In the genomic region with DNA sequence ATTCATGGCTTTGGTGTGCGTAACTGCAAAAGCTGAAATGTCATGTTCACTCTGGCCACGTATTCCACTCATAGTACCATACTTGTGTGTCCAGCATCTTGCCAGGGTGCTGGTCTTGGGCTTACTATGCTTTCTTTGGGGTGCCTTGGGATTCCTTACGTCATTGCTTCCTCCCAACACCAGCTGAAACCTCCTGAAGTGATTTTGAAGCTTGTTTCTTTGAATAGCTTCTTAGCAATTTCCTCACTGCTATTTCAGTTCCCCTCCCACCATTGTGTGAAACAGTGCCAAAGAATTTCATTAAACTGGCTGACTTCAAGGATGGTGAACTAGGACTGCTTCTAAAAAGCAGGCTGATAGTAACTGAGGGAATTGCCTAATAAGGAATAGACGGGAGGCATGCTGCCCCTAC, we compare ENCODE assay signal across 10 cellular contexts. TPM values are rescaled to one million over a fixed set of nuclear protein-coding genes. Genes with fewer than 3 reads are reported as not detected.
DNase-seq lines count a peak whose midpoint lies in the region; ATAC-seq and TF ChIP-seq lines count a peak whose summit lies in the region.
"Had no signal": no experiment of that assay in that cellular context is flagged by ENCODE, and none has a peak within 500 bp of the region (broad histone marks: within the 10 kb centered on the region; RNA-seq: fewer than 3 reads in every experiment).

No MANE protein-coding gene starts in this region.

- CTCF ChIA-PET in Calu3 (lab: Charles Lee): no interaction called here

- H3K27me3 Mint-ChIP-seq in stimulated activated naive CD8-positive, alpha-beta T cell treated with anti-CD3 and anti-CD28 coated beads, Interleukin-15, Interleukin-2, amounts not matched to agents 100 ng/mL and 50 ng/mL, for 24 hours: peaks cover 7% of the 10 kb centered on the region
- H3K27me3 Mint-ChIP-seq in naive B cell: no peaks in the 10 kb centered on the region
- no peaks in the 10 kb centered on the region for H3K27me3 Mint-ChIP-seq in Calu3 (ENCODE audit: unreplicated experiment)

- WGBS in esophagus squamous epithelium, 2 donors: 46 to 50% methylated on average over 4 of the region's 4 CpGs

- no peaks in the 10 kb centered on the region for H3K27me3 ChIP-seq in esophagus squamous epithelium

- H3K4me3 Mint-ChIP-seq in stimulated activated naive CD8-positive, alpha-beta T cell treated with anti-CD3 and anti-CD28 coated beads, Interleukin-15, Interleukin-2, amounts not matched to agents 100 ng/mL and 50 ng/mL, for 24 hours: no peak overlapping the region
- peak overlapping the region in 5 of 8 donors; percentile 30 to 71 (median 60) for H3K4me3 Mint-ChIP-seq in naive B cell
- H3K4me3 Mint-ChIP-seq in Calu3 (ENCODE audit: low read depth, unreplicated experiment): no peak overlapping the region

- BruUV-seq in Calu3 (replicated peaks; lab: Mats Ljungman, UMichigan): no TSS peak

- no peaks in the 10 kb centered on the region for H3K36me3 Mint-ChIP-seq in stimulated activated naive CD8-positive, alpha-beta T cell treated with anti-CD3 and anti-CD28 coated beads, Interleukin-15, Interleukin-2, amounts not matched to agents 100 ng/mL and 50 ng/mL, for 24 hours (ENCODE audit: low read depth)
- H3K36me3 Mint-ChIP-seq in naive B cell (peaks cover 0 to 7% of the 10 kb centered on the region in 2 donors), Calu3 (ENCODE audit: insufficient read depth, unreplicated experiment) (peaks cover 5% of the 10 kb centered on the region)

- no peak for TF ChIP-seq POLR2A in esophagus squamous epithelium (IDR thresholded peaks at IDR 0.05)

- DNase-seq in stimulated activated naive CD8-positive, alpha-beta T cell treated with anti-CD3 and anti-CD28 coated beads, Interleukin-15, Interleukin-2, amounts not matched to agents 100 U/mL and 50 U/mL, for 24 hours: no peak
- no peak for DNase-seq in esophagus squamous epithelium (lab: John Stamatoyannopoulos, UW)
- no peak for DNase-seq in naive B cell
- no peak for DNase-seq in Calu3
- DNase-seq in NCI-H1417 treated with DMSO at 0.1 percent for 48 hours (lab: John Stamatoyannopoulos, UW): no peak
- DNase-seq: activated naive CD4-positive, alpha-beta T cell; COR-L47 had no signal

- H3K27ac ChIP-seq in esophagus squamous epithelium: peak overlapping the region; percentile 31 to 88 (median 72)

- no peak for ATAC-seq in stimulated activated naive CD8-positive, alpha-beta T cell treated with anti-CD3 and anti-CD28 coated beads, Interleukin-15, Interleukin-2, amounts not matched to agents 100 U/mL and 50 U/mL, for 24 hours
- peak; percentile 40 to 47 for ATAC-seq in naive B cell (ENCODE audit: low read depth in 2 of 2)
- no peak for ATAC-seq in GM19324 (IDR thresholded peaks at IDR 0.05; ENCODE audit: low FRiP score, unreplicated experiment)
- ATAC-seq in GM21381 (IDR thresholded peaks at IDR 0.05; ENCODE audit: unreplicated experiment): no peak

- no peak overlapping the region for H3K4me3 ChIP-seq in esophagus squamous epithelium

- H3K27ac Mint-ChIP-seq in stimulated activated naive CD8-positive, alpha-beta T cell treated with anti-CD3 and anti-CD28 coated beads, Interleukin-15, Interleukin-2, amounts not matched to agents 100 ng/mL and 50 ng/mL, for 24 hours: peak overlapping the region; percentile 61
- H3K27ac Mint-ChIP-seq in naive B cell (peak overlapping the region; percentile 87 to 97 (median 94)), Calu3 (ENCODE audit: unreplicated experiment) (no peak overlapping the region)

- H3K36me3 ChIP-seq in esophagus squamous epithelium: no peaks in the 10 kb centered on the region

- peaks cover 54% of the 10 kb centered on the region for H3K4me1 Mint-ChIP-seq in stimulated activated naive CD8-positive, alpha-beta T cell treated with anti-CD3 and anti-CD28 coated beads, Interleukin-15, Interleukin-2, amounts not matched to agents 100 ng/mL and 50 ng/mL, for 24 hours (ENCODE audit: low read depth)
- peaks cover 69 to 76% (median 76%) of the 10 kb centered on the region in 3 donors for H3K4me1 Mint-ChIP-seq in naive B cell
- H3K4me1 Mint-ChIP-seq in Calu3 (ENCODE audit: low read depth, unreplicated experiment): peaks cover 13% of the 10 kb centered on the region

- no peaks in the 10 kb centered on the region for H3K9me3 ChIP-seq in esophagus squamous epithelium

- H3K4me1 ChIP-seq in esophagus squamous epithelium: peaks cover 5 to 42% (median 26%) of the 10 kb centered on the region in 3 donors

- TF ChIP-seq CTCF in esophagus squamous epithelium (IDR thresholded peaks at IDR 0.05) (no peak), Calu3 (IDR thresholded peaks at IDR 0.05; ENCODE audit: unreplicated experiment) (no peak)

- H3K9me3 Mint-ChIP-seq in stimulated activated naive CD8-positive, alpha-beta T cell treated with anti-CD3 and anti-CD28 coated beads, Interleukin-15, Interleukin-2, amounts not matched to agents 100 ng/mL and 50 ng/mL, for 24 hours: no peaks in the 10 kb centered on the region
- peaks cover 0 to 6% (median 0%) of the 10 kb centered on the region in 7 donors for H3K9me3 Mint-ChIP-seq in naive B cell
- no peaks in the 10 kb centered on the region for H3K9me3 Mint-ChIP-seq in Calu3 (ENCODE audit: low read depth, unreplicated experiment)

- intact Hi-C loops in esophagus squamous epithelium (cut with DNase I): no loop called here
- intact Hi-C loops in Calu3 (cut with micrococcal nuclease; ENCODE audit: unreplicated experiment): no loop called here

RNA-seq across cellular contexts. Expression of a gene that starts 36.9 kb away (rescaled TPM):
- total RNA-seq in esophagus squamous epithelium: 10 to 100 TPM in 2 of 4 donors, 1 to 10 TPM in 2; 7.7 to 34.5 (median 10.1) TPM
- polyA plus RNA-seq in naive B cell (ENCODE audit: low read depth in 6 of 6): 10 to 100 TPM; 39.0 to 59.2 (median 48.9) TPM
- 0.92 and 2.2 TPM in 2 replicates for total RNA-seq in Calu3 (2022)

Comparison
In these comparisons a context has a peak if more than half of its experiments do, and no peak if none do; other contexts are left out.
1. H3K4me3 Mint-ChIP-seq: peak in naive B cell (5 of 8); none in stimulated activated naive CD8-positive, alpha-beta T cell treated with anti-CD3 and anti-CD28 coated beads, Interleukin-15, Interleukin-2, amounts not matched to agents 100 ng/mL and 50 ng/mL, for 24 hours (single experiment) and Calu3 (single experiment).
2. ATAC-seq: peak in naive B cell (2 of 2); none in stimulated activated naive CD8-positive, alpha-beta T cell treated with anti-CD3 and anti-CD28 coated beads, Interleukin-15, Interleukin-2, amounts not matched to agents 100 U/mL and 50 U/mL, for 24 hours (single experiment), GM19324 (single experiment) and GM21381 (single experiment).